ENCODE assay signal across 13 cellular contexts in genomic region chr9:85647571-85647970, GRCh38.
A peak's percentile ranks its signal among the peaks of the same experiment; 100 is the strongest.
DNase-seq lines count a peak whose midpoint lies in the region; ATAC-seq, FAIRE-seq and TF ChIP-seq lines count a peak whose summit lies in the region.
"Had no signal": no experiment of that assay in that cellular context is flagged by ENCODE, and none has a peak within 500 bp of the region (broad histone marks: within the 10 kb centered on the region; RNA-seq: fewer than 3 reads in every experiment).

No MANE protein-coding gene starts in this region.

- TF ChIP-seq POLR2A in H54 (IDR thresholded peaks at IDR 0.05; ENCODE audit: low read depth, low read length) = no peak

- H3K27me3 Mint-ChIP-seq in activated T-helper 1 cell treated with anti-CD3 and anti-CD28 coated beads, Interleukin-12 subunit alpha, Interleukin-12 subunit beta, Interleukin-2, Interleukin-4 antibody, amounts not matched to agents 30 ng/mL and 10 ng/mL and 1 ng/mL, durations not matched to agents 14 hours and 24 hours and 36 hours (ENCODE audit: insufficient read depth) = no peaks in the 10 kb centered on the region
- H3K27me3 Mint-ChIP-seq: T-cell had no signal

- peaks cover 89% of the 10 kb centered on the region for H3K36me3 ChIP-seq in neutrophil

- H3K36me3 Mint-ChIP-seq in activated T-helper 1 cell treated with anti-CD3 and anti-CD28 coated beads, Interleukin-12 subunit alpha, Interleukin-12 subunit beta, Interleukin-2, Interleukin-4 antibody, amounts not matched to agents 30 ng/mL and 10 ng/mL and 1 ng/mL, durations not matched to agents 14 hours and 24 hours and 36 hours (ENCODE audit: low read depth) = peaks cover 3% of the 10 kb centered on the region

- ATAC-seq in GM18907 (IDR thresholded peaks at IDR 0.05; ENCODE audit: unreplicated experiment) (peak; percentile 85), HG03469 (IDR thresholded peaks at IDR 0.05; ENCODE audit: unreplicated experiment) (peak; percentile 89)
- ATAC-seq: T-cell had no signal

- no peak for DNase-seq in H54 (ENCODE audit: insufficient read length, low spot score)
- no peak for DNase-seq in NCI-H1105 treated with DMSO at 0.1 percent for 48 hours (lab: John Stamatoyannopoulos, UW)
- DNase-seq in NCI-H1417 (lab: John Stamatoyannopoulos, UW) = no peak
- no peak for DNase-seq in activated T-helper 1 cell treated with anti-CD3 and anti-CD28 coated beads, Interleukin-12 subunit alpha, Interleukin-12 subunit beta, Interleukin-2, Interleukin-4 antibody, amounts not matched to agents 30 ng/mL and 10 ng/mL and 1 ng/mL, durations not matched to agents 14 hours and 24 hours and 36 hours (ENCODE audit: low spot score)
- DNase-seq: effector CD8-positive, alpha-beta T cell; head of caudate nucleus; NCI-H1105; T-cell; trophoblast cell had no signal

- H3K4me3 Mint-ChIP-seq in activated T-helper 1 cell treated with anti-CD3 and anti-CD28 coated beads, Interleukin-12 subunit alpha, Interleukin-12 subunit beta, Interleukin-2, Interleukin-4 antibody, amounts not matched to agents 30 ng/mL and 10 ng/mL and 1 ng/mL, durations not matched to agents 14 hours and 24 hours and 36 hours = no peak overlapping the region
- H3K4me3 Mint-ChIP-seq: T-cell had no signal

- H3K27ac ChIP-seq in neutrophil = peak overlapping the region; percentile 49

- peak; percentile 23 for FAIRE-seq in H54 (lab: Jason Lieb, UNC)

- H3K4me1 ChIP-seq in neutrophil (ENCODE audit: control insufficient read depth in 1 of 2, insufficient read depth in 1 of 2, low read depth in 1 of 2, low read length in 1 of 2) = peaks cover 0 to 2% of the 10 kb centered on the region in 2 experiments

- intact Hi-C loops in activated T-helper 1 cell treated with anti-CD3 and anti-CD28 coated beads, Interleukin-12 subunit alpha, Interleukin-12 subunit beta, Interleukin-2, Interleukin-4 antibody, amounts not matched to agents 30 ng/mL and 10 ng/mL and 1 ng/mL, durations not matched to agents 14 hours and 24 hours and 36 hours (cut with micrococcal nuclease) = no loop called here

- no peaks in the 10 kb centered on the region for H3K9me3 ChIP-seq in neutrophil

- H3K9me3 Mint-ChIP-seq in activated T-helper 1 cell treated with anti-CD3 and anti-CD28 coated beads, Interleukin-12 subunit alpha, Interleukin-12 subunit beta, Interleukin-2, Interleukin-4 antibody, amounts not matched to agents 30 ng/mL and 10 ng/mL and 1 ng/mL, durations not matched to agents 14 hours and 24 hours and 36 hours = no peaks in the 10 kb centered on the region
- H3K9me3 Mint-ChIP-seq: T-cell had no signal

- H3K4me1 Mint-ChIP-seq in activated T-helper 1 cell treated with anti-CD3 and anti-CD28 coated beads, Interleukin-12 subunit alpha, Interleukin-12 subunit beta, Interleukin-2, Interleukin-4 antibody, amounts not matched to agents 30 ng/mL and 10 ng/mL and 1 ng/mL, durations not matched to agents 14 hours and 24 hours and 36 hours (ENCODE audit: low read depth) = no peaks in the 10 kb centered on the region

- H3K27me3 ChIP-seq in neutrophil = no peaks in the 10 kb centered on the region

- no peak overlapping the region for H3K4me3 ChIP-seq in neutrophil (ENCODE audit: low read depth in 1 of 2, low read length in 1 of 2)
- H3K4me3 ChIP-seq: lung had no signal

- TF ChIP-seq CTCF in neutrophil (IDR thresholded peaks at IDR 0.05) = no peak

- H3K27ac Mint-ChIP-seq in activated T-helper 1 cell treated with anti-CD3 and anti-CD28 coated beads, Interleukin-12 subunit alpha, Interleukin-12 subunit beta, Interleukin-2, Interleukin-4 antibody, amounts not matched to agents 30 ng/mL and 10 ng/mL and 1 ng/mL, durations not matched to agents 14 hours and 24 hours and 36 hours = no peak overlapping the region
- H3K27ac Mint-ChIP-seq: T-cell had no signal
